Comparison of ENCODE assay signal across 14 cellular contexts in genomic region chr16:27217256-27217655, GRCh38. TPM values are rescaled to one million over a fixed set of nuclear protein-coding genes. Genes with fewer than 3 reads are reported as not detected.
DNase-seq lines count a peak whose midpoint lies in the region; TF ChIP-seq lines count a peak whose summit lies in the region.
"Had no signal": no experiment of that assay in that cellular context is flagged by ENCODE, and none has a peak within 500 bp of the region (broad histone marks: within the 10 kb centered on the region; RNA-seq: fewer than 3 reads in every experiment).

No MANE protein-coding gene starts in this region.

- H3K27ac ChIP-seq in HUES6 (ENCODE audit: low read depth, low read length), result peak overlapping the region; percentile 49; the same call in 1 of the 2 replicates
- H3K27ac ChIP-seq: foreskin keratinocyte, KMS-11, parathyroid adenoma, VCaP had no signal

- H3K9ac ChIP-seq in HUES6 (ENCODE audit: low read length), result no peak overlapping the region
- H3K9ac ChIP-seq: KMS-11, parathyroid adenoma had no signal

- no peaks in the 10 kb centered on the region for H3K27me3 Mint-ChIP-seq in activated T-helper 2 cell treated with anti-CD3 and anti-CD28 coated beads, Interferon-gamma antibody, Interleukin-2, Interleukin-4, amounts not matched to agents 10 μg/mL and 5 μg/mL and 100 μg/mL, durations not matched to agents 14 hours and 24 hours and 36 hours (ENCODE audit: low read depth)

- H3K36me3 ChIP-seq in HUES6 (ENCODE audit: control insufficient read depth, insufficient read depth, low read length), result peaks cover 5% of the 10 kb centered on the region; the same call in 1 of the 2 replicates

- peaks cover 2% of the 10 kb centered on the region for H3K4me1 Mint-ChIP-seq in activated T-helper 2 cell treated with anti-CD3 and anti-CD28 coated beads, Interferon-gamma antibody, Interleukin-2, Interleukin-4, amounts not matched to agents 10 μg/mL and 5 μg/mL and 100 μg/mL, durations not matched to agents 14 hours and 24 hours and 36 hours (ENCODE audit: low read depth)

- TF ChIP-seq CTCF in cardiac fibroblast (IDR thresholded peaks at IDR 0.05; ENCODE audit: low read depth, low read length), result no peak

- no peaks in the 10 kb centered on the region for H3K9me3 ChIP-seq in HUES6 (ENCODE audit: control insufficient read depth, insufficient read depth, low read depth, low read length)

- H3K4me3 Mint-ChIP-seq in activated T-helper 2 cell treated with anti-CD3 and anti-CD28 coated beads, Interferon-gamma antibody, Interleukin-2, Interleukin-4, amounts not matched to agents 10 μg/mL and 5 μg/mL and 100 μg/mL, durations not matched to agents 14 hours and 24 hours and 36 hours (ENCODE audit: low read depth), result no peak overlapping the region
- H3K4me3 Mint-ChIP-seq: activated naive CD4-positive, alpha-beta T cell treated with anti-CD3 and anti-CD28 coated beads for 36 hours had no signal

- H3K27me3 ChIP-seq in HUES6 (ENCODE audit: control insufficient read depth, insufficient read depth, low read length), result no peaks in the 10 kb centered on the region
- H3K27me3 ChIP-seq: foreskin keratinocyte had no signal

- DNase-seq in cardiac fibroblast (ENCODE audit: low read depth in 2 of 2), result peak; percentile 62 to 86
- DNase-seq in hypothalamus (lab: John Stamatoyannopoulos, UW), result peak in 28 of 51 donors; percentile 11 to 64 (median 30)
- peak; percentile 63 for DNase-seq in renal cortical epithelial cell (ENCODE audit: low read depth)
- no peak for DNase-seq in Kasumi-1 (lab: John Stamatoyannopoulos, UW)
- no peak for DNase-seq in NCI-H446 treated with DMSO at 0.1 percent for 48 hours (lab: John Stamatoyannopoulos, UW)
- DNase-seq in NCI-H345 treated with DMSO at 0.1 percent for 48 hours (lab: John Stamatoyannopoulos, UW; ENCODE audit: unreplicated experiment), result no peak
- no peak for DNase-seq in activated T-helper 2 cell treated with anti-CD3 and anti-CD28 coated beads, Interferon-gamma antibody, Interleukin-2, Interleukin-4, amounts not matched to agents 10 μg/mL and 5 μg/mL and 100 μg/mL, durations not matched to agents 14 hours and 24 hours and 36 hours (ENCODE audit: low spot score)
- DNase-seq: activated naive CD4-positive, alpha-beta T cell treated with anti-CD3 and anti-CD28 coated beads for 36 hours; DMS79; foreskin keratinocyte had no signal

- H3K36me3 Mint-ChIP-seq in activated T-helper 2 cell treated with anti-CD3 and anti-CD28 coated beads, Interferon-gamma antibody, Interleukin-2, Interleukin-4, amounts not matched to agents 10 μg/mL and 5 μg/mL and 100 μg/mL, durations not matched to agents 14 hours and 24 hours and 36 hours (ENCODE audit: low read depth), result peaks cover 34% of the 10 kb centered on the region

- H3K4me1 ChIP-seq in HUES6 (ENCODE audit: control insufficient read depth, insufficient read depth, low read length), result peaks cover 10% of the 10 kb centered on the region; the same call in 1 of the 2 replicates
- H3K4me1 ChIP-seq: foreskin keratinocyte had no signal

- no peaks in the 10 kb centered on the region for H3K9me3 Mint-ChIP-seq in activated T-helper 2 cell treated with anti-CD3 and anti-CD28 coated beads, Interferon-gamma antibody, Interleukin-2, Interleukin-4, amounts not matched to agents 10 μg/mL and 5 μg/mL and 100 μg/mL, durations not matched to agents 14 hours and 24 hours and 36 hours
- H3K9me3 Mint-ChIP-seq: activated naive CD4-positive, alpha-beta T cell treated with anti-CD3 and anti-CD28 coated beads for 36 hours had no signal

- no peak overlapping the region for H3K27ac Mint-ChIP-seq in activated T-helper 2 cell treated with anti-CD3 and anti-CD28 coated beads, Interferon-gamma antibody, Interleukin-2, Interleukin-4, amounts not matched to agents 10 μg/mL and 5 μg/mL and 100 μg/mL, durations not matched to agents 14 hours and 24 hours and 36 hours
- H3K27ac Mint-ChIP-seq: activated naive CD4-positive, alpha-beta T cell treated with anti-CD3 and anti-CD28 coated beads for 36 hours had no signal

- H3K4me3 ChIP-seq in HUES6 (ENCODE audit: low read depth, low read length), result no peak overlapping the region
- H3K4me3 ChIP-seq in cardiac fibroblast (replicated peaks in 1 of 2; ENCODE audit: low read depth in 2 of 2, low read length in 2 of 2), result no peak overlapping the region

- intact Hi-C loops in activated T-helper 2 cell treated with anti-CD3 and anti-CD28 coated beads, Interferon-gamma antibody, Interleukin-2, Interleukin-4, amounts not matched to agents 10 μg/mL and 5 μg/mL and 100 μg/mL, durations not matched to agents 14 hours and 24 hours and 36 hours (cut with micrococcal nuclease), result no loop called here

RNA-seq across cellular contexts. Expression of gene KDM8, which starts 13.9 kb away (rescaled TPM):
- 0.17 and 4.3 TPM in 2 replicates for total RNA-seq in renal cortical epithelial cell
- 13.5 and 17.3 TPM in 2 replicates for total RNA-seq in activated T-helper 2 cell treated with anti-CD3 and anti-CD28 coated beads, Interferon-gamma antibody, Interleukin-2, Interleukin-4, amounts not matched to agents 10 μg/mL and 5 μg/mL and 100 μg/mL, durations not matched to agents 14 hours and 24 hours and 36 hours

RNA-seq across cellular contexts. Expression of gene NSMCE1, which starts 51.3 kb away (rescaled TPM):
- 72.1 and 94.6 TPM in 2 replicates for total RNA-seq in renal cortical epithelial cell
- 186 and 189 TPM in 2 replicates for total RNA-seq in activated T-helper 2 cell treated with anti-CD3 and anti-CD28 coated beads, Interferon-gamma antibody, Interleukin-2, Interleukin-4, amounts not matched to agents 10 μg/mL and 5 μg/mL and 100 μg/mL, durations not matched to agents 14 hours and 24 hours and 36 hours

Comparison
In these comparisons a context has a peak if more than half of its experiments do, and no peak if none do; other contexts are left out.
1. DNase-seq: peak in cardiac fibroblast (2 of 2), hypothalamus (28 of 51) and renal cortical epithelial cell (single experiment); none in Kasumi-1 (0 of 2), NCI-H446 treated with DMSO at 0.1 percent for 48 hours (single experiment), NCI-H345 treated with DMSO at 0.1 percent for 48 hours (single experiment) and activated T-helper 2 cell treated with anti-CD3 and anti-CD28 coated beads, Interferon-gamma antibody, Interleukin-2, Interleukin-4, amounts not matched to agents 10 μg/mL and 5 μg/mL and 100 μg/mL, durations not matched to agents 14 hours and 24 hours and 36 hours (single experiment).